Comparison of ENCODE assay signal across 34 cellular contexts in the genomic region with DNA sequence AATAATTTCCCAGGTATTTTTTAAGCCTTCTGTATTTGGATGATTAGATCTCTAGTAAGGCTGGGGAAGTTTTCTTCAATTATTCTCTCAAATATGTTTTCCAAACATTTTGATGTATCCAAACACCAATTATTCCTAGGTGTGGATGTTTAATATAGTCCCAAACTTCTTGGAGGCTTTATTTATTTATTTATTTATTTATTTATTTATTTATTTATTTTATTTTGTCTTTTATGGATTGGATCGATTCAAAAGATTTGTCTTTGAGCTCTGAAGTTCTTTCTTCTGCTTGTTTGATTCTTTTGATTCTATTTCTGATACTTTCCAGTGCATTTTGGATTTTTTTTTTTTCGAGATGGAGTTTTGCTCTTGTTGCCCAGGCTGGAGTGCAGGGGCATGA.
"Had no signal": no experiment of that assay in that cellular context is flagged by ENCODE, and none has a peak within 500 bp of the region (broad histone marks: within the 10 kb centered on the region; RNA-seq: fewer than 3 reads in every experiment).

No MANE protein-coding gene starts in this region.

- DNase-seq: Karpas-422, Kasumi-1, MG63, MM.1S, MV-4-11, NCI-H1048, NCI-H1092, NCI-H1092 treated with DMSO at 0.1 percent for 48 hours, NCI-H1105, NCI-H1105 treated with DMSO at 0.1 percent for 48 hours, NCI-H1417, NCI-H1417 treated with DMSO at 0.1 percent for 48 hours, NCI-H1436, NCI-H1436 treated with DMSO at 0.1 percent for 48 hours, NCI-H146, NCI-H1694, NCI-H1694 treated with DMSO at 0.1 percent for 48 hours, NCI-H187, NCI-H1930, NCI-H2029, NCI-H2029 treated with DMSO at 0.1 percent for 48 hours, NCI-H2081, NCI-H2081 treated with DMSO at 0.1 percent for 48 hours, NCI-H2107, NCI-H2171, NCI-H2171 treated with DMSO at 0.1 percent for 48 hours, NCI-H2227 treated with DMSO at 0.1 percent for 48 hours, NCI-H226, NCI-H345, NCI-H446, NCI-H446 treated with DMSO at 0.1 percent for 48 hours, NCI-H510A, NCI-H510A treated with DMSO at 0.1 percent for 48 hours, NCI-H524 had no signal

- H3K4me3 ChIP-seq: MG63 had no signal

- H3K27me3 ChIP-seq: MG63 had no signal

- H3K36me3 ChIP-seq: MG63 had no signal
